In genomic region chr14:54600685-54601084, GRCh38 we compare ENCODE assay signal across 20 cellular contexts. TPM values are rescaled to one million over a fixed set of nuclear protein-coding genes. Genes with fewer than 3 reads are reported as not detected.
DNase-seq lines count a peak whose midpoint lies in the region; ATAC-seq and TF ChIP-seq lines count a peak whose summit lies in the region.
"Had no signal": no experiment of that assay in that cellular context is flagged by ENCODE, and none has a peak within 500 bp of the region (broad histone marks: within the 10 kb centered on the region; RNA-seq: fewer than 3 reads in every experiment).

No MANE protein-coding gene starts in this region.

- no peaks in the 10 kb centered on the region for H3K9me3 Mint-ChIP-seq in activated CD8-positive, alpha-beta T cell treated with anti-CD3 and anti-CD28 coated beads for 36 hours
- H3K9me3 Mint-ChIP-seq: activated naive CD4-positive, alpha-beta T cell treated with anti-CD3 and anti-CD28 coated beads for 36 hours; naive B cell; stimulated activated naive CD8-positive, alpha-beta T cell treated with anti-CD3 and anti-CD28 coated beads, Interleukin-15, amount 100 ng/mL, for 72 hours had no signal

- H3K4me1 ChIP-seq in SK-N-SH (ENCODE audit: control insufficient read depth in 1 of 2, insufficient read depth in 2 of 2, low read depth in 1 of 2, low read length in 1 of 2), result peaks cover 4 to 31% of the 10 kb centered on the region in 2 experiments; a peak in 3 of 4 replicates
- H3K4me1 ChIP-seq in psoas muscle, result peaks cover 41% of the 10 kb centered on the region

- no peak for TF ChIP-seq CTCF in SK-N-SH (IDR thresholded peaks at IDR 0.05)
- no peak for TF ChIP-seq CTCF in psoas muscle (IDR thresholded peaks at IDR 0.05)
- no peak for TF ChIP-seq CTCF in activated CD8-positive, alpha-beta T cell treated with anti-CD3 and anti-CD28 coated beads for 36 hours (IDR thresholded peaks at IDR 0.05)

- ATAC-seq in esophagus mucosa (peak; percentile 78), psoas muscle (peak; percentile 26 to 59 (median 46)), HG03280 (IDR thresholded peaks at IDR 0.05; ENCODE audit: unreplicated experiment) (no peak)
- no peak for ATAC-seq in activated CD8-positive, alpha-beta T cell treated with anti-CD3 and anti-CD28 coated beads for 36 hours
- ATAC-seq: gastroesophageal sphincter; stimulated activated naive CD8-positive, alpha-beta T cell treated with anti-CD3 and anti-CD28 coated beads, Interleukin-15, amount 100 ng/mL, for 72 hours had no signal

- CTCF ChIA-PET in SK-N-SH (lab: Yijun Ruan, JAX), result interaction anchor here (0.7 to 1.6 kb wide), 7 partner anchors 10 to 204 kb away, joined by 3 to 5 read pairs (median 3); no protein-coding TSS in a partner anchor
- CTCF ChIA-PET in activated CD8-positive, alpha-beta T cell treated with anti-CD3 and anti-CD28 coated beads for 36 hours (lab: Charles Lee), result interaction anchor here (0.7 to 1.8 kb wide), 4 partner anchors 9 to 172 kb away, joined by 3 to 6 read pairs (median 3); no protein-coding TSS in a partner anchor

- POLR2A ChIA-PET in SK-N-SH (lab: Yijun Ruan, JAX), result no interaction called here
- POLR2A ChIA-PET in activated CD8-positive, alpha-beta T cell treated with anti-CD3 and anti-CD28 coated beads for 36 hours (lab: Charles Lee), result no interaction called here

- peaks cover 0 to 3% of the 10 kb centered on the region in 2 experiments for H3K36me3 ChIP-seq in SK-N-SH (replicated peaks in 1 of 2; ENCODE audit: control insufficient read depth in 1 of 2, insufficient read depth in 2 of 2, low read length in 1 of 2)
- H3K36me3 ChIP-seq in psoas muscle (ENCODE audit: insufficient read depth in 1 of 2, low read depth in 1 of 2), result no peaks in the 10 kb centered on the region
- H3K36me3 ChIP-seq: gastroesophageal sphincter had no signal

- H3K27me3 ChIP-seq in SK-N-SH (ENCODE audit: insufficient read depth) (no peaks in the 10 kb centered on the region), psoas muscle (ENCODE audit: insufficient read depth in 3 of 3, low read length in 2 of 3) (no peaks in the 10 kb centered on the region)
- H3K27me3 ChIP-seq: gastroesophageal sphincter had no signal

- no peaks in the 10 kb centered on the region for H3K4me1 Mint-ChIP-seq in activated CD8-positive, alpha-beta T cell treated with anti-CD3 and anti-CD28 coated beads for 36 hours (ENCODE audit: low read depth)
- H3K4me1 Mint-ChIP-seq: stimulated activated naive CD8-positive, alpha-beta T cell treated with anti-CD3 and anti-CD28 coated beads, Interleukin-15, amount 100 ng/mL, for 72 hours had no signal

- H4K20me1 ChIP-seq in SK-N-SH (ENCODE audit: insufficient read depth), result no peaks in the 10 kb centered on the region; the same call in 1 of the 2 replicates

- no peaks in the 10 kb centered on the region for H3K9me2 ChIP-seq in SK-N-SH

- DNase-seq in GM04503 (ENCODE audit: low read depth) (peak; percentile 77), SK-N-SH (no peak), psoas muscle (no peak), cortex of kidney (lab: John Stamatoyannopoulos, UW) (no peak), NCI-H526 treated with DMSO at 0.1 percent for 48 hours (lab: John Stamatoyannopoulos, UW) (no peak)
- DNase-seq in activated CD8-positive, alpha-beta T cell treated with anti-CD3 and anti-CD28 coated beads for 36 hours, result no peak
- DNase-seq: activated CD4-positive, alpha-beta T cell treated with anti-CD3 and anti-CD28 coated beads for 4 hours; activated naive CD4-positive, alpha-beta T cell treated with anti-CD3 and anti-CD28 coated beads for 36 hours; DMS53; effector memory CD4-positive, alpha-beta T cell; GOT3; left ventricle myocardium inferior; naive B cell; NCI-H510A; stimulated activated naive CD8-positive, alpha-beta T cell treated with anti-CD3 and anti-CD28 coated beads, Interleukin-15, amount 100 ng/mL, for 72 hours had no signal

- no peak overlapping the region for H2AFZ ChIP-seq in SK-N-SH (ENCODE audit: low read depth)

- peak overlapping the region; percentile 56 to 62 for H3K27ac ChIP-seq in SK-N-SH (ENCODE audit: low read depth in 2 of 2, low read length in 1 of 2)
- H3K27ac ChIP-seq in psoas muscle, result peak overlapping the region; percentile 66
- H3K27ac ChIP-seq: C4-2B, gastroesophageal sphincter had no signal

- H3K27me3 Mint-ChIP-seq in activated CD8-positive, alpha-beta T cell treated with anti-CD3 and anti-CD28 coated beads for 36 hours, result peaks cover 6% of the 10 kb centered on the region
- H3K27me3 Mint-ChIP-seq: naive B cell had no signal

- WGBS in SK-N-SH (ENCODE audit: low lambda C conversion rate), result 81% methylated on average over 2 of the region's 2 CpGs
- WGBS in psoas muscle, 3 donors, result 56 to 74% (median 59%) methylated on average over 2 of the region's 2 CpGs

- H3F3A ChIP-seq in SK-N-SH (replicated peaks; ENCODE audit: insufficient read depth), result peaks cover 35% of the 10 kb centered on the region

- H3K4me3 ChIP-seq in SK-N-SH (ENCODE audit: low read depth in 2 of 2, low read length in 1 of 2) (no peak overlapping the region), psoas muscle (no peak overlapping the region)
- H3K4me3 ChIP-seq: gastroesophageal sphincter, left ventricle myocardium inferior had no signal

- H3K79me2 ChIP-seq in SK-N-SH (ENCODE audit: insufficient read depth), result peaks cover 100% of the 10 kb centered on the region

- intact Hi-C loops in psoas muscle (cut with DNase I), result no loop called here
- intact Hi-C loops in activated CD8-positive, alpha-beta T cell treated with anti-CD3 and anti-CD28 coated beads for 36 hours (cut with micrococcal nuclease), result no loop called here

- H3K4me3 Mint-ChIP-seq in activated CD8-positive, alpha-beta T cell treated with anti-CD3 and anti-CD28 coated beads for 36 hours, result no peak overlapping the region
- H3K4me3 Mint-ChIP-seq: activated naive CD4-positive, alpha-beta T cell treated with anti-CD3 and anti-CD28 coated beads for 36 hours; brain; naive B cell; stimulated activated naive CD8-positive, alpha-beta T cell treated with anti-CD3 and anti-CD28 coated beads, Interleukin-15, amount 100 ng/mL, for 72 hours had no signal

- peak overlapping the region; percentile 51; the same call in 1 of the 2 replicates for H3K4me2 ChIP-seq in SK-N-SH

- TF ChIP-seq EP300 in SK-N-SH (IDR thresholded peaks at IDR 0.05; ENCODE audit: borderline replicate concordance in 1 of 2, low read depth in 1 of 2, low read length in 1 of 2), result no peak

- no peak overlapping the region for H3K9ac ChIP-seq in SK-N-SH

- H3K9me3 ChIP-seq in SK-N-SH, result no peaks in the 10 kb centered on the region
- no peaks in the 10 kb centered on the region for H3K9me3 ChIP-seq in psoas muscle
- H3K9me3 ChIP-seq: gastroesophageal sphincter, left ventricle myocardium inferior had no signal

- no peak for TF ChIP-seq RAD21 in SK-N-SH (IDR thresholded peaks at IDR 0.05; ENCODE audit: low read length)

- no peak overlapping the region for H3K27ac Mint-ChIP-seq in activated CD8-positive, alpha-beta T cell treated with anti-CD3 and anti-CD28 coated beads for 36 hours
- H3K27ac Mint-ChIP-seq: activated naive CD4-positive, alpha-beta T cell treated with anti-CD3 and anti-CD28 coated beads for 36 hours; stimulated activated naive CD8-positive, alpha-beta T cell treated with anti-CD3 and anti-CD28 coated beads, Interleukin-15, amount 100 ng/mL, for 72 hours had no signal

- H3K36me3 Mint-ChIP-seq in activated CD8-positive, alpha-beta T cell treated with anti-CD3 and anti-CD28 coated beads for 36 hours (ENCODE audit: low read depth), result peaks cover 2% of the 10 kb centered on the region

TF ChIP-seq in SK-N-SH, 30 proteins besides CTCF, POLR2A, EP300 and RAD21:
- TF ChIP-seq FOXM1 (IDR thresholded peaks at IDR 0.05; ENCODE audit: low read depth) (no peak), TCF12 (IDR thresholded peaks at IDR 0.05) (peak; percentile 29; the same call in 1 of the 2 replicates), GABPA (IDR thresholded peaks at IDR 0.05; ENCODE audit: low read depth) (no peak)

RNA-seq across cellular contexts. Expression of gene SAMD4A, which starts 33.8 kb away (rescaled TPM):
- polyA plus RNA-seq in SK-N-SH (2012; rRNA removed) (5.0 and 5.9 TPM in 2 replicates), psoas muscle (10 to 100 TPM in 2 of 3 donors, 1 to 10 TPM in 1; 9.6 to 67.9 (median 22.1) TPM)
- 5.2 and 5.7 TPM in 2 replicates for polyA plus RNA-seq in SK-N-SH (2012; cell fraction: cytosol; rRNA removed)
- polyA plus RNA-seq in SK-N-SH (2012; cell fraction: nucleus; rRNA removed), result 16.6 and 20.6 TPM in 2 replicates
- total RNA-seq in esophagus mucosa (1.5 TPM), psoas muscle (100 to 1,000 TPM in 1 of 4 donors, 10 to 100 TPM in 3; 66.7 to 139 (median 76.3) TPM)
- total RNA-seq in activated CD8-positive, alpha-beta T cell treated with anti-CD3 and anti-CD28 coated beads for 36 hours, result 1 to 10 TPM; 4.5 to 4.9 TPM

Comparison
In these comparisons a context has a peak if more than half of its experiments do, and no peak if none do; other contexts are left out.
1. ATAC-seq: peak in esophagus mucosa (single experiment) and psoas muscle (4 of 4); none in HG03280 (single experiment) and activated CD8-positive, alpha-beta T cell treated with anti-CD3 and anti-CD28 coated beads for 36 hours (single experiment).
2. RNA of gene SAMD4A, which starts 33.8 kb away (total RNA-seq): 66.7 to 139 TPM in psoas muscle; 4.5 to 4.9 TPM in activated CD8-positive, alpha-beta T cell treated with anti-CD3 and anti-CD28 coated beads for 36 hours and 1.5 TPM in esophagus mucosa (single experiment); every median in the first group is over 10 times any median in the second.